8 cellular contexts compared by ENCODE assay signal in genomic region chr2:126655500-126656310, GRCh38. TPM values are rescaled to one million over a fixed set of nuclear protein-coding genes. Genes with fewer than 3 reads are reported as not detected.
DNase-seq lines count a peak whose midpoint lies in the region; ATAC-seq and TF ChIP-seq lines count a peak whose summit lies in the region.

Gene GYPC (plus strand): TSS chr2:126656158. CDS start chr2:126656264, 106 bp downstream.

- DNase-seq in A673 (ENCODE audit: low spot score) (no peak), T-helper 22 cell (ENCODE audit: low read depth) (peak; percentile 39), cerebellum (ENCODE audit: low spot score) (no peak), kidney epithelial cell (ENCODE audit: low read depth) (no peak), NCI-H1436 (lab: John Stamatoyannopoulos, UW) (no peak)
- peak; percentile 42 for DNase-seq in stimulated activated CD4-positive, alpha-beta T cell treated with anti-CD3 and anti-CD28 coated beads, Interleukin-2, amount 100 ng/mL, for 4 hours (ENCODE audit: low read depth)

- H3K4me1 ChIP-seq in A673 (ENCODE audit: insufficient read depth, low read length, poor library complexity, severe bottlenecking), result peaks cover 25% of the 10 kb centered on the region

- H3K36me3 ChIP-seq in A673 (ENCODE audit: insufficient read depth, low read length, poor library complexity, severe bottlenecking) (no peaks in the 10 kb centered on the region), kidney epithelial cell (ENCODE audit: control insufficient read depth, insufficient read depth, low read length) (no peaks in the 10 kb centered on the region)

- CTCF ChIA-PET in A673 (lab: Charles Lee), result interaction anchor here (0.6 kb wide), 1 partner anchor 17 kb away, joined by 8 read pairs; no protein-coding TSS in a partner anchor

- no peaks in the 10 kb centered on the region for H3K27me3 ChIP-seq in A673 (replicated peaks; ENCODE audit: insufficient read depth, low read depth, low read length, poor library complexity)
- no peaks in the 10 kb centered on the region for H3K27me3 ChIP-seq in kidney epithelial cell (ENCODE audit: control insufficient read depth, insufficient read depth, low read length)

- ATAC-seq in GM18873 (IDR thresholded peaks at IDR 0.05; ENCODE audit: low FRiP score, unreplicated experiment) (peak; percentile 30), HG03095 (IDR thresholded peaks at IDR 0.05; ENCODE audit: unreplicated experiment) (peak; percentile 32)

- no TSS peak for BruUV-seq in A673 (replicated peaks; lab: Mats Ljungman, UMichigan)

- TF ChIP-seq CTCF in A673 (conservative IDR thresholded peaks at IDR 0.05; ENCODE audit: low read depth, low read length) (no peak), kidney epithelial cell (IDR thresholded peaks at IDR 0.05; ENCODE audit: insufficient read depth, low read length, poor library complexity, severe bottlenecking) (no peak)

- no peak within 1 kb of the TSS for H3K27ac ChIP-seq in A673 (ENCODE audit: low read depth, low read length, poor library complexity, severe bottlenecking)

- POLR2A ChIA-PET in A673 (lab: Charles Lee; ENCODE audit: low non-redundant PET), result no interaction called here

- H3K4me3 ChIP-seq in A673 (ENCODE audit: low read depth, low read length, poor library complexity, severe bottlenecking) (peak within 1 kb of the TSS; percentile 33), kidney epithelial cell (ENCODE audit: low read depth, low read length) (peak within 1 kb of the TSS; percentile 69)

- intact Hi-C loops in A673 (cut with micrococcal nuclease; ENCODE audit: unreplicated experiment), result no loop called here

- no peaks in the 10 kb centered on the region for H3K9me3 ChIP-seq in A673 (ENCODE audit: low read depth, low read length, poor library complexity, severe bottlenecking)

RNA-seq across cellular contexts. Expression of gene GYPC, which starts in this region (rescaled TPM):
- 0.75 TPM in 1 of 2 replicates, not detected in the other for total RNA-seq in A673 (2021)
- total RNA-seq in cerebellum, result 12.8 TPM
- total RNA-seq in kidney epithelial cell, result 127 and 137 TPM in 2 replicates

Comparison
In these comparisons a context has a peak if more than half of its experiments do, and no peak if none do; other contexts are left out.
1. DNase-seq: peak in T-helper 22 cell (single experiment) and stimulated activated CD4-positive, alpha-beta T cell treated with anti-CD3 and anti-CD28 coated beads, Interleukin-2, amount 100 ng/mL, for 4 hours (single experiment); none in A673 (single experiment), cerebellum (single experiment), kidney epithelial cell (single experiment) and NCI-H1436 (single experiment).